In the genomic region with DNA sequence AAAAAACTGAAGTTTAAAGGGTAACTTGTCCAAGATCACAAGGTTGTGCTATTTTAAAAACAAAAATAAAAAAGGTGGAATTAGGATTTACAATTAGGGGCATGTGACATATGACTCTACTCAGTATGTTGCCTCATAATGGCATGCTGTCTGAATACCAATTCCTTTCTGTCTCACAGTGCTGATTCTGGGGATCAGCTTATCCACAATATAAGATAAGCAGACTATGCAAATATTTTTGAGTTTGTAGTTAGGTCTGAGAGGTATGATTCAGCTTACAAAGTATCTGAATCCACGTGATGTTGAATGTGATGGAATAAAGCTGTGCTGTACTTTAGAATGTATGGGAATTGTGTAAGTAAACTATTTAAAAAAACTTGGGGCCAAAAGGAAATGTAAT, we compare ENCODE assay signal across 1 cellular context.
TF ChIP-seq lines count a peak whose summit lies in the region.

No MANE protein-coding gene starts in this region.

TF ChIP-seq in IMR-90, 13 proteins besides CTCF, POLR2A, EP300 and RAD21:
- TF ChIP-seq SMC3 (IDR thresholded peaks at IDR 0.05; ENCODE audit: low read depth, low read length): 0 out of 2 replicates have a peak, but pooled peaks have one; percentile 2
- TF ChIP-seq RFX5 (IDR thresholded peaks at IDR 0.05; ENCODE audit: low read depth, low read length): no peak
- peak; percentile 96 for TF ChIP-seq BHLHE40 (IDR thresholded peaks at IDR 0.05; ENCODE audit: low read depth, low read length)
- no peak for TF ChIP-seq ELK1 (IDR thresholded peaks at IDR 0.05; ENCODE audit: borderline replicate concordance, low read depth, low read length)
- TF ChIP-seq CEBPB (IDR thresholded peaks at IDR 0.05; ENCODE audit: low read depth, low read length): peak; percentile 96
- TF ChIP-seq, protein P1, sequence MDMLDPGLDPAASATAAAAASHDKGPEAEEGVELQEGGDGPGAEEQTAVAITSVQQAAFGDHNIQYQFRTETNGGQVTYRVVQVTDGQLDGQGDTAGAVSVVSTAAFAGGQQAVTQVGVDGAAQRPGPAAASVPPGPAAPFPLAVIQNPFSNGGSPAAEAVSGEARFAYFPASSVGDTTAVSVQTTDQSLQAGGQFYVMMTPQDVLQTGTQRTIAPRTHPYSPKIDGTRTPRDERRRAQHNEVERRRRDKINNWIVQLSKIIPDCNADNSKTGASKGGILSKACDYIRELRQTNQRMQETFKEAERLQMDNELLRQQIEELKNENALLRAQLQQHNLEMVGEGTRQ (IDR thresholded peaks at IDR 0.05; ENCODE audit: low read depth, low read length): peak; percentile 88
- TF ChIP-seq MAFK (IDR thresholded peaks at IDR 0.05; ENCODE audit: low read depth, low read length): peak; percentile 87
- no peak for TF ChIP-seq MXI1 (IDR thresholded peaks at IDR 0.05; ENCODE audit: borderline replicate concordance, low read depth, low read length)
- TF ChIP-seq RCOR1 (IDR thresholded peaks at IDR 0.05; ENCODE audit: insufficient replicate concordance, low read length): no peak
- TF ChIP-seq FOS (IDR thresholded peaks at IDR 0.05; ENCODE audit: low read depth, low read length): peak; percentile 59; the same call in 1 of the 2 replicates
- no peak for TF ChIP-seq MAZ (IDR thresholded peaks at IDR 0.05; ENCODE audit: borderline replicate concordance, low read depth, low read length)
- TF ChIP-seq NFE2L2 (IDR thresholded peaks at IDR 0.05; ENCODE audit: low read depth, low read length): no peak
- no peak for TF ChIP-seq CHD1 (IDR thresholded peaks at IDR 0.05; ENCODE audit: low read depth, low read length)
